16 cellular contexts compared by ENCODE assay signal in the genomic region with DNA sequence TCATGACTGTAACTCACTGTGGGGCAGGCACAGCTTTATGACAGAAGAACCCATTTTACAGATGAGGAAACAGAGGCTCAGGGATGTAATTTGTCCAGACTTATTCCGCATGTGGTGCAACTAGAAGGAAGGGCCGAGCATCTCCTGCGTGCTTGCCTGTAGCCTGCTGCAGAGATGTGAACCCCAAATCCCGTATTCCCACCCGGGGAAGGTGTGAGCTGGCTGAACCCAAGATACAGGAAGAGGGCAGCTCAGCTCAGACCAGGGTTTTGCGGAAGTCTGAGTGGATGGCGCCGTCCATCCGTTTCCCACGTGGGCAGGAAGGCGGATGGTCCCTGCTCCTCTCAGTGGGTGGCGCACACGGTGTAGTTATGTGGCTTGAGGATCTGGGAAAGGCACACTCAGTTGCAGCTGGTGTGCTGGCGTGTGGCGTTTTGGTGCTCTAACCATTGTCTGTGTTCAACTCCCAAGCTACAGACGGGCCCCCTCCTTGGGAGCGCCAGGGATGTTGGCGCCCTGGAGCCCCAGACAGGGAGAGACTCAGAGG. TPM values are rescaled to one million over a fixed set of nuclear protein-coding genes. Genes with fewer than 3 reads are reported as not detected.
DNase-seq lines count a peak whose midpoint lies in the region; ATAC-seq and TF ChIP-seq lines count a peak whose summit lies in the region.
"Had no signal": no experiment of that assay in that cellular context is flagged by ENCODE, and none has a peak within 500 bp of the region (broad histone marks: within the 10 kb centered on the region; RNA-seq: fewer than 3 reads in every experiment).

No MANE protein-coding gene starts in this region.

- H3K9me3 ChIP-seq in lower lobe of right lung = no peaks in the 10 kb centered on the region
- H3K9me3 ChIP-seq: HAP-1 had no signal

- peak; percentile 35 for DNase-seq in NCI-H2227 (lab: John Stamatoyannopoulos, UW; ENCODE audit: unreplicated experiment)
- no peak for DNase-seq in NCI-H2227 treated with DMSO at 0.1 percent for 48 hours (lab: John Stamatoyannopoulos, UW)
- peak; percentile 39 for DNase-seq in GM13977 (ENCODE audit: low spot score)
- DNase-seq in lower lobe of right lung = peak; percentile 41
- DNase-seq in NCI-H1105 treated with DMSO at 0.1 percent for 48 hours (lab: John Stamatoyannopoulos, UW) = no peak
- DNase-seq in pons (ENCODE audit: low spot score) = no peak
- no peak for DNase-seq in NCI-H128 (lab: John Stamatoyannopoulos, UW; ENCODE audit: unreplicated experiment)
- DNase-seq: ACHN; activated CD4-positive, alpha-beta T cell treated with anti-CD3 and anti-CD28 coated beads for 1 hour; Kasumi-1; NCI-H2171 treated with DMSO at 0.1 percent for 48 hours had no signal

- ATAC-seq in lower lobe of right lung = no peak

- H3K27me3 ChIP-seq in lower lobe of right lung (ENCODE audit: low read depth) = no peaks in the 10 kb centered on the region

- H3K27me3 Mint-ChIP-seq in activated naive CD8-positive, alpha-beta T cell = no peaks in the 10 kb centered on the region

- peak overlapping the region; percentile 41 for H3K27ac Mint-ChIP-seq in activated naive CD8-positive, alpha-beta T cell
- H3K27ac Mint-ChIP-seq: dendritic cell treated with granulocyte-macrophage colony-stimulating factor and Interleukin-4, amounts not matched to agents 40 ng/mL and 50 ng/mL, for 4 days had no signal

- TF ChIP-seq CTCF in GM13977 (IDR thresholded peaks at IDR 0.05; ENCODE audit: extremely low read depth, insufficient read depth, missing control alignments) (no peak), lower lobe of right lung (IDR thresholded peaks at IDR 0.05) (no peak)

- H3K4me1 Mint-ChIP-seq in activated naive CD8-positive, alpha-beta T cell (ENCODE audit: low read depth) = peaks cover 36% of the 10 kb centered on the region

- no peaks in the 10 kb centered on the region for H3K36me3 Mint-ChIP-seq in activated naive CD8-positive, alpha-beta T cell

- no peaks in the 10 kb centered on the region for H3K9me3 Mint-ChIP-seq in activated naive CD8-positive, alpha-beta T cell (ENCODE audit: low read depth)
- H3K9me3 Mint-ChIP-seq: dendritic cell treated with granulocyte-macrophage colony-stimulating factor and Interleukin-4, amounts not matched to agents 40 ng/mL and 50 ng/mL, for 4 days had no signal

- peaks cover 6% of the 10 kb centered on the region for H3K4me1 ChIP-seq in lower lobe of right lung

- intact Hi-C loops in lower lobe of right lung (cut with DNase I) = no loop called here

- no peak overlapping the region for H3K27ac ChIP-seq in lower lobe of right lung
- H3K27ac ChIP-seq: skin epidermis had no signal

- H3K36me3 ChIP-seq in lower lobe of right lung = no peaks in the 10 kb centered on the region
- H3K36me3 ChIP-seq: HAP-1 had no signal

- H3K4me3 Mint-ChIP-seq in activated naive CD8-positive, alpha-beta T cell = no peak overlapping the region
- H3K4me3 Mint-ChIP-seq: dendritic cell treated with granulocyte-macrophage colony-stimulating factor and Interleukin-4, amounts not matched to agents 40 ng/mL and 50 ng/mL, for 4 days had no signal

- H3K4me3 ChIP-seq in lower lobe of right lung = no peak overlapping the region
- H3K4me3 ChIP-seq: lung, skin epidermis had no signal

- in situ Hi-C loops in GM13977 (cut with MboI; ENCODE audit: low pct_unique_long_range_greater_than_20kb, low sequenced_read_pairs, unreplicated experiment) = no loop called here

RNA-seq across cellular contexts. Expression of gene CROCC, which starts 1.2 kb away (rescaled TPM):
- 21.0 TPM for total RNA-seq in lower lobe of right lung

RNA-seq across cellular contexts. Expression of gene RNU1-2, which starts 27.2 kb away (rescaled TPM):
- 6,803 TPM for total RNA-seq in lower lobe of right lung

RNA-seq across cellular contexts. Expression of gene MFAP2, which starts 57.5 kb away (rescaled TPM):
- total RNA-seq in lower lobe of right lung = 11.9 TPM

Comparison
In these comparisons a context has a peak if more than half of its experiments do, and no peak if none do; other contexts are left out.
1. DNase-seq: peak in NCI-H2227 (single experiment), GM13977 (single experiment) and lower lobe of right lung (single experiment); none in NCI-H2227 treated with DMSO at 0.1 percent for 48 hours (single experiment), NCI-H1105 treated with DMSO at 0.1 percent for 48 hours (single experiment), pons (single experiment) and NCI-H128 (single experiment).